9 cellular contexts compared by ENCODE assay signal in genomic region chr3:152737021-152737908, GRCh38.
DNase-seq lines count a peak whose midpoint lies in the region; ATAC-seq, FAIRE-seq and TF ChIP-seq lines count a peak whose summit lies in the region.
"Had no signal": no experiment of that assay in that cellular context is flagged by ENCODE, and none has a peak within 500 bp of the region (broad histone marks: within the 10 kb centered on the region; RNA-seq: fewer than 3 reads in every experiment).

No MANE protein-coding gene starts in this region.

- no peaks in the 10 kb centered on the region for H3K36me3 ChIP-seq in small intestine (ENCODE audit: control insufficient read depth in 2 of 2, insufficient read depth in 2 of 2, low read length in 2 of 2)

- no peak overlapping the region for H3K27ac ChIP-seq in small intestine (ENCODE audit: low read depth in 1 of 2, low read length in 1 of 2)
- H3K27ac ChIP-seq: VCaP had no signal

- H3K27ac Mint-ChIP-seq in activated naive CD4-positive, alpha-beta T cell treated with anti-CD3 and anti-CD28 coated beads, Interleukin-2, amount 50 U/mL, for 24 hours, result peak overlapping the region; percentile 43

- no peaks in the 10 kb centered on the region for H3K36me3 Mint-ChIP-seq in activated naive CD4-positive, alpha-beta T cell treated with anti-CD3 and anti-CD28 coated beads, Interleukin-2, amount 50 U/mL, for 24 hours

- no peaks in the 10 kb centered on the region for H3K4me1 ChIP-seq in small intestine (ENCODE audit: control insufficient read depth in 2 of 2, insufficient read depth in 1 of 2, low read depth in 1 of 2, low read length in 1 of 2)

- peak; percentile 99 for ATAC-seq in HG02981 (IDR thresholded peaks at IDR 0.05; ENCODE audit: unreplicated experiment)

- no peaks in the 10 kb centered on the region for H3K4me1 Mint-ChIP-seq in activated naive CD4-positive, alpha-beta T cell treated with anti-CD3 and anti-CD28 coated beads, Interleukin-2, amount 50 U/mL, for 24 hours

- H3K27me3 Mint-ChIP-seq in activated naive CD4-positive, alpha-beta T cell treated with anti-CD3 and anti-CD28 coated beads, Interleukin-2, amount 50 U/mL, for 24 hours, result peaks cover 5% of the 10 kb centered on the region

- no peaks in the 10 kb centered on the region for H3K27me3 ChIP-seq in small intestine (ENCODE audit: control insufficient read depth in 2 of 2, insufficient read depth in 2 of 2, low read length in 2 of 2)

- DNase-seq in activated naive CD4-positive, alpha-beta T cell treated with anti-CD3 and anti-CD28 coated beads, Interleukin-2, amount 50 U/mL, for 16 hours, result no peak
- DNase-seq in SKM-1 (lab: John Stamatoyannopoulos, UW; ENCODE audit: unreplicated experiment), result peak; percentile 47
- peak; percentile 90 for DNase-seq in renal cortical epithelial cell (ENCODE audit: low read depth)
- DNase-seq in D721Med (ENCODE audit: insufficient read length, low spot score), result no peak
- DNase-seq in small intestine, result no peak
- DNase-seq in NCI-H1048 (lab: John Stamatoyannopoulos, UW), result no peak

- H3K9me3 Mint-ChIP-seq in activated naive CD4-positive, alpha-beta T cell treated with anti-CD3 and anti-CD28 coated beads, Interleukin-2, amount 50 U/mL, for 24 hours, result no peaks in the 10 kb centered on the region

- FAIRE-seq in D721Med (lab: Jason Lieb, UNC) (no peak), small intestine (lab: Jason Lieb, UNC) (no peak)

- H3K9me3 ChIP-seq in small intestine (ENCODE audit: control insufficient read depth, low read depth), result no peaks in the 10 kb centered on the region

- WGBS in small intestine, 3 donors, result 67 to 77% (median 70%) methylated on average over 6 of the region's 6 CpGs

- no peak overlapping the region for H3K4me3 ChIP-seq in small intestine (ENCODE audit: low read depth in 1 of 2, low read length in 2 of 2)

- no peak overlapping the region for H3K4me3 Mint-ChIP-seq in activated naive CD4-positive, alpha-beta T cell treated with anti-CD3 and anti-CD28 coated beads, Interleukin-2, amount 50 U/mL, for 24 hours

- TF ChIP-seq CTCF in D721Med (IDR thresholded peaks at IDR 0.05; ENCODE audit: insufficient read depth, missing control alignments), result no peak

Comparison
In these comparisons a context has a peak if more than half of its experiments do, and no peak if none do; other contexts are left out.
1. DNase-seq: peak in SKM-1 (single experiment) and renal cortical epithelial cell (single experiment); none in activated naive CD4-positive, alpha-beta T cell treated with anti-CD3 and anti-CD28 coated beads, Interleukin-2, amount 50 U/mL, for 16 hours (single experiment), D721Med (single experiment), small intestine (single experiment) and NCI-H1048 (single experiment).